In genomic region chr12:124918622-124918988, GRCh38 we compare ENCODE assay signal across 8 cellular contexts. TPM values are rescaled to one million over a fixed set of nuclear protein-coding genes. Genes with fewer than 3 reads are reported as not detected.
A peak's percentile ranks its signal among the peaks of the same experiment; 100 is the strongest.
DNase-seq lines count a peak whose midpoint lies in the region; ATAC-seq, FAIRE-seq and TF ChIP-seq lines count a peak whose summit lies in the region.
"Not testable (repeated sequence)": the region's sequence is repeated elsewhere in the genome, so short reads cannot be mapped to it uniquely, and the experiment has no call there.

No MANE protein-coding gene starts in this region.

- H3K36me3 ChIP-seq in BLaER1; HUES6 (ENCODE audit: control insufficient read depth, insufficient read depth, low read length); kidney (ENCODE audit: control insufficient read depth in 1 of 2, insufficient read depth in 2 of 2, low read length in 2 of 2); neural progenitor cell; stomach: not testable (repeated sequence)

- peak overlapping the region; percentile 95 for H3K4me2 ChIP-seq in BLaER1
- not testable (repeated sequence) for H3K4me2 ChIP-seq in neural progenitor cell

- not testable (repeated sequence) for TF ChIP-seq CTCF in kidney (IDR thresholded peaks at IDR 0.05; ENCODE audit: borderline replicate concordance, extremely low read depth, insufficient read depth); neural progenitor cell (IDR thresholded peaks at IDR 0.05); stomach (IDR thresholded peaks at IDR 0.05)

- peaks cover 72% of the 10 kb centered on the region for H3K4me1 ChIP-seq in BLaER1
- peaks cover 56% of the 10 kb centered on the region for H3K4me1 ChIP-seq in HUES6 (ENCODE audit: control insufficient read depth, insufficient read depth, low read length)
- H3K4me1 ChIP-seq in kidney (ENCODE audit: control insufficient read depth in 1 of 2, insufficient read depth in 1 of 2, low read depth in 1 of 2, low read length in 2 of 2) = peaks cover 16 to 30% of the 10 kb centered on the region in 2 donors
- H3K4me1 ChIP-seq in neural progenitor cell = peaks cover 56% of the 10 kb centered on the region
- H3K4me1 ChIP-seq in stomach = peaks cover 40 to 77% (median 63%) of the 10 kb centered on the region in 4 donors

- peak overlapping the region; percentile 95 for H3K4me3 Mint-ChIP-seq in T-helper 1 cell treated with Interleukin-12 subunit alpha and Interleukin-12 subunit beta and Interleukin-4 antibody, amounts not matched to agents 30 μg/mL and 1 μg/mL, for 36 hours
- peak overlapping the region; percentile 72 for H3K4me3 Mint-ChIP-seq in activated naive CD8-positive, alpha-beta T cell treated with anti-CD3 and anti-CD28 coated beads for 36 hours
- peak overlapping the region; percentile 98 to 99 for H3K4me3 Mint-ChIP-seq in effector memory CD8-positive, alpha-beta T cell
- not testable (repeated sequence) for H3K4me3 Mint-ChIP-seq in neural progenitor cell

- H3K4me1 Mint-ChIP-seq in T-helper 1 cell treated with Interleukin-12 subunit alpha and Interleukin-12 subunit beta and Interleukin-4 antibody, amounts not matched to agents 30 μg/mL and 1 μg/mL, for 36 hours (ENCODE audit: low read depth) = peaks cover 63% of the 10 kb centered on the region
- peaks cover 71% of the 10 kb centered on the region for H3K4me1 Mint-ChIP-seq in activated naive CD8-positive, alpha-beta T cell treated with anti-CD3 and anti-CD28 coated beads for 36 hours
- peaks cover 69 to 70% of the 10 kb centered on the region in 2 donors for H3K4me1 Mint-ChIP-seq in effector memory CD8-positive, alpha-beta T cell (ENCODE audit: low read depth in 2 of 2)
- peaks cover 77% of the 10 kb centered on the region for H3K4me1 Mint-ChIP-seq in neural progenitor cell

- H3K27me3 ChIP-seq in BLaER1; HUES6 (ENCODE audit: control insufficient read depth, insufficient read depth, low read length); neural progenitor cell; stomach: not testable (repeated sequence)

- ATAC-seq in effector memory CD8-positive, alpha-beta T cell (replicated peaks) = not testable (repeated sequence)

- H4K20me1 ChIP-seq in BLaER1; neural progenitor cell (ENCODE audit: low read depth): not testable (repeated sequence)

- H3K9me3 Mint-ChIP-seq in T-helper 1 cell treated with Interleukin-12 subunit alpha and Interleukin-12 subunit beta and Interleukin-4 antibody, amounts not matched to agents 30 μg/mL and 1 μg/mL, for 36 hours; activated naive CD8-positive, alpha-beta T cell treated with anti-CD3 and anti-CD28 coated beads for 36 hours; effector memory CD8-positive, alpha-beta T cell; neural progenitor cell: not testable (repeated sequence)

- TF ChIP-seq EP300 in stomach (IDR thresholded peaks at IDR 0.05) = not testable (repeated sequence)

- peak overlapping the region; percentile 58 for H3K4me3 ChIP-seq in BLaER1
- H3K4me3 ChIP-seq in HUES6 (ENCODE audit: low read depth, low read length); kidney (ENCODE audit: low read length in 2 of 2); neural progenitor cell; stomach: not testable (repeated sequence)

- peak overlapping the region; percentile 79 for H3K9ac ChIP-seq in BLaER1
- H3K9ac ChIP-seq in HUES6 (ENCODE audit: low read length); neural progenitor cell: not testable (repeated sequence)
- H3K9ac ChIP-seq in kidney (ENCODE audit: low read length in 2 of 2) = peak overlapping the region in 1 of 2 donors; percentile 99

- H3K27me3 Mint-ChIP-seq in T-helper 1 cell treated with Interleukin-12 subunit alpha and Interleukin-12 subunit beta and Interleukin-4 antibody, amounts not matched to agents 30 μg/mL and 1 μg/mL, for 36 hours (ENCODE audit: low read depth); effector memory CD8-positive, alpha-beta T cell: not testable (repeated sequence)
- peaks cover 18% of the 10 kb centered on the region for H3K27me3 Mint-ChIP-seq in activated naive CD8-positive, alpha-beta T cell treated with anti-CD3 and anti-CD28 coated beads for 36 hours
- peaks cover 33% of the 10 kb centered on the region for H3K27me3 Mint-ChIP-seq in neural progenitor cell (ENCODE audit: insufficient read depth, low read depth)

- H3K27ac Mint-ChIP-seq in T-helper 1 cell treated with Interleukin-12 subunit alpha and Interleukin-12 subunit beta and Interleukin-4 antibody, amounts not matched to agents 30 μg/mL and 1 μg/mL, for 36 hours = peak overlapping the region; percentile 99
- H3K27ac Mint-ChIP-seq in activated naive CD8-positive, alpha-beta T cell treated with anti-CD3 and anti-CD28 coated beads for 36 hours = peak overlapping the region; percentile 95
- H3K27ac Mint-ChIP-seq in effector memory CD8-positive, alpha-beta T cell = peak overlapping the region; percentile 99 to 100
- H3K27ac Mint-ChIP-seq in neural progenitor cell = peak overlapping the region; percentile 99

- peaks cover 14% of the 10 kb centered on the region for H3K36me3 Mint-ChIP-seq in T-helper 1 cell treated with Interleukin-12 subunit alpha and Interleukin-12 subunit beta and Interleukin-4 antibody, amounts not matched to agents 30 μg/mL and 1 μg/mL, for 36 hours (ENCODE audit: low read depth)
- peaks cover 25% of the 10 kb centered on the region for H3K36me3 Mint-ChIP-seq in activated naive CD8-positive, alpha-beta T cell treated with anti-CD3 and anti-CD28 coated beads for 36 hours
- H3K36me3 Mint-ChIP-seq in effector memory CD8-positive, alpha-beta T cell (ENCODE audit: insufficient read depth) = peaks cover 70% of the 10 kb centered on the region
- peaks cover 12% of the 10 kb centered on the region for H3K36me3 Mint-ChIP-seq in neural progenitor cell

- DNase-seq in activated naive CD8-positive, alpha-beta T cell treated with anti-CD3 and anti-CD28 coated beads for 36 hours; effector memory CD8-positive, alpha-beta T cell; kidney; neural progenitor cell (ENCODE audit: low spot score); stomach: not testable (repeated sequence)

- H2AFZ ChIP-seq in neural progenitor cell (replicated peaks) = not testable (repeated sequence)

- 77 to 94% (median 81%) methylated on average over 3 of the region's 3 CpGs for WGBS in stomach, 5 donors

- not testable (repeated sequence) for H3K9me3 ChIP-seq in BLaER1; HUES6 (ENCODE audit: control insufficient read depth, insufficient read depth, low read depth, low read length); kidney (ENCODE audit: control insufficient read depth in 1 of 2, low read length in 2 of 2); neural progenitor cell (ENCODE audit: low read depth); stomach

- H3K79me2 ChIP-seq in neural progenitor cell (ENCODE audit: low read depth) = peaks cover 22% of the 10 kb centered on the region

- intact Hi-C loops in kidney (cut with DNase I); stomach (cut with DNase I; ENCODE audit: low total_unique reads): not testable (repeated sequence)

- FAIRE-seq in kidney (lab: Jason Lieb, UNC) = not testable (repeated sequence)

- peak overlapping the region; percentile 100 for H3K27ac ChIP-seq in BLaER1
- peak overlapping the region; percentile 84; the same call in 1 of the 2 replicates for H3K27ac ChIP-seq in HUES6 (ENCODE audit: low read depth, low read length)
- peak overlapping the region; percentile 100 for H3K27ac ChIP-seq in kidney (ENCODE audit: low read depth in 2 of 2, low read length in 2 of 2)
- H3K27ac ChIP-seq in neural progenitor cell = not testable (repeated sequence)
- H3K27ac ChIP-seq in stomach = peak overlapping the region; percentile 75 to 100 (median 100)

- H3F3A ChIP-seq in neural progenitor cell (ENCODE audit: low read depth) = peaks cover 68% of the 10 kb centered on the region

- TF ChIP-seq POLR2A in stomach (IDR thresholded peaks at IDR 0.05) = not testable (repeated sequence)

RNA-seq across cellular contexts. Expression of gene UBC, which starts 4.2 kb away (rescaled TPM):
- 100 to 1,000 TPM; 927 to 944 TPM for total RNA-seq in activated naive CD8-positive, alpha-beta T cell treated with anti-CD3 and anti-CD28 coated beads for 36 hours
- total RNA-seq in kidney = 1,132 TPM
- 952 TPM for polyA plus RNA-seq in kidney (ENCODE audit: insufficient read depth, low read depth, low replicate concordance)
- total RNA-seq in neural progenitor cell (ENCODE audit: low replicate concordance) = 857 and 897 TPM in 2 replicates
- 1,000 to 10,000 TPM in 3 of 5 donors, 100 to 1,000 TPM in 2; 409 to 1,431 (median 1,065) TPM for total RNA-seq in stomach
- 1,000 to 10,000 TPM in 1 of 3 donors, 100 to 1,000 TPM in 2; 875 to 1,080 (median 957) TPM for polyA plus RNA-seq in stomach

RNA-seq across cellular contexts. Expression of gene SCARB1, which starts 54.9 kb away (rescaled TPM):
- 10 to 100 TPM; 40.3 to 43.8 TPM for total RNA-seq in activated naive CD8-positive, alpha-beta T cell treated with anti-CD3 and anti-CD28 coated beads for 36 hours
- 13.2 TPM for total RNA-seq in kidney
- 12.3 TPM for polyA plus RNA-seq in kidney (ENCODE audit: insufficient read depth, low read depth, low replicate concordance)
- 4.3 and 7.8 TPM in 2 replicates for total RNA-seq in neural progenitor cell (ENCODE audit: low replicate concordance)
- 10 to 100 TPM in 2 of 5 donors, 1 to 10 TPM in 3; 2.9 to 63.7 (median 8.3) TPM for total RNA-seq in stomach
- 10 to 100 TPM in 1 of 3 donors, 1 to 10 TPM in 2; 6.7 to 19.4 (median 9.3) TPM for polyA plus RNA-seq in stomach
